Comparison of ENCODE assay signal across 8 cellular contexts in the genomic region with DNA sequence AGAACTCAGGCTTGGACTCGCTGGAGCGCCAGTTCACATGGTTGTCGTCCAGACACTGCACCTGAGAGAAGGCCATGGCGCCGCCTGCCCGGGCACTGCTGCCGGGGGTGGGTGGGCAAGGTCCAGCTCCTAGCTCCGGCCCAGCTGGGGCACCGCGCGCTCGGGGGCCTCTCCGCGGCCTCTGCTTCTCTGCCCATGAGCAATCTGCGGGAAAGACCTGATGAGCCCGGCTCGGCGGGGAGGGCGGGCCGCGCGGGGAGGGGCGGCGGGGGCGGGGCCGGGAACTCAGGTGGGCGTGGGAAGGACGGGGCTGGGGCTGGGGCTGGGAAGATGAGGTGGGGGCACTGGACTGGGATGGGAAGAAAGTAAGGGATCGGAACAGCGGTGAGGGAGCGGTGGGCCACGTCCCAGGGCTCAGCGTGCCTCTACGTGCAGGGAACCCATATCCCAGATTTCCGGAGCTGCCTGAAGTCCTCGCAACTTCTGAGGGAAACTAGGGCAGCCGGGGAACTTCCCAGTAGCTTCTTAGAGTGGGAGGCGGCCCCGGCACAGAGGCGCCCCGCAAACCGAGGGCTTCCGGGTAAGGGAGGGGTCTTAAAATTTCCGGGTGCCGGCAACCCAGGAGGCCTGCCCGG. TPM values are rescaled to one million over a fixed set of nuclear protein-coding genes. Genes with fewer than 3 reads are reported as not detected.
DNase-seq lines count a peak whose midpoint lies in the region; ATAC-seq and TF ChIP-seq lines count a peak whose summit lies in the region.

No MANE protein-coding gene starts in this region.

- H3K4me2 ChIP-seq in mesenchymal stem cell (ENCODE audit: low read length, poor library complexity, severe bottlenecking) = peak overlapping the region; percentile 86

- peak overlapping the region; percentile 86 for H3K9ac ChIP-seq in mesenchymal stem cell (ENCODE audit: low read length)

- peak overlapping the region; percentile 73 for H4K91ac ChIP-seq in mesenchymal stem cell (ENCODE audit: low read length)

- no peak overlapping the region for H2BK5ac ChIP-seq in mesenchymal stem cell (ENCODE audit: low read depth, low read length, poor library complexity, severe bottlenecking)

- H2BK15ac ChIP-seq in mesenchymal stem cell (ENCODE audit: low read depth, poor library complexity, severe bottlenecking) = peak overlapping the region; percentile 77

- peak; percentile 50 for DNase-seq in Right ventricle myocardium inferior (ENCODE audit: missing footprints)
- no peak for DNase-seq in cardiac septum (ENCODE audit: low spot score)
- DNase-seq in HT1080 (ENCODE audit: low read depth) = peak; percentile 33
- peak; percentile 52 for DNase-seq in activated CD4-positive, CD25-positive, alpha-beta regulatory T cell treated with anti-CD3 and anti-CD28 coated beads, Interleukin-2, amount 50 U/mL, for 72 hours
- DNase-seq in coronary artery (ENCODE audit: low spot score) = no peak
- DNase-seq in mesenchymal stem cell = peak; percentile 63
- peak; percentile 34 for DNase-seq in stimulated activated CD8-positive, alpha-beta memory T cell treated with anti-CD3 and anti-CD28 coated beads, Interleukin-4, amount 100 ng/mL, for 24 hours (ENCODE audit: low read depth)

- peak overlapping the region; percentile 70 for H2AFZ ChIP-seq in mesenchymal stem cell (ENCODE audit: low read depth, low read length)

- WGBS in mesenchymal stem cell = 2% methylated on average over 32 of the region's 46 CpGs

- H2BK120ac ChIP-seq in mesenchymal stem cell (ENCODE audit: low read depth, low read length) = peak overlapping the region; percentile 39

- peak overlapping the region in 1 of 2 experiments; percentile 45 for H2BK12ac ChIP-seq in mesenchymal stem cell (ENCODE audit: low read length in 2 of 2)

- no peaks in the 10 kb centered on the region for H3K9me3 ChIP-seq in mesenchymal stem cell (ENCODE audit: control insufficient read depth, low read length)

- H3K23ac ChIP-seq in mesenchymal stem cell (ENCODE audit: low read length in 2 of 2) = no peak overlapping the region

- peak overlapping the region in 1 of 2 experiments; percentile 79 for H3K4ac ChIP-seq in mesenchymal stem cell (ENCODE audit: low read depth in 1 of 2, low read length in 2 of 2)

- H3K27ac ChIP-seq in coronary artery = peak overlapping the region; percentile 69 to 78
- H3K27ac ChIP-seq in mesenchymal stem cell (ENCODE audit: low read length, poor library complexity, severe bottlenecking) = peak overlapping the region; percentile 32

- TF ChIP-seq CTCF in coronary artery (IDR thresholded peaks at IDR 0.05) = no peak

- H3K36me3 ChIP-seq in mesenchymal stem cell (ENCODE audit: control insufficient read depth in 1 of 2, insufficient read depth in 2 of 2, low read depth in 1 of 2, low read length in 2 of 2) = peaks cover 3 to 17% of the 10 kb centered on the region in 2 experiments

- H2AK5ac ChIP-seq in mesenchymal stem cell (ENCODE audit: low read length, severe bottlenecking) = no peak overlapping the region

- peaks cover 24% of the 10 kb centered on the region for H3K79me1 ChIP-seq in mesenchymal stem cell (replicated peaks; ENCODE audit: low read length, poor library complexity, severe bottlenecking)

- peak overlapping the region; percentile 23 to 82 for H3K18ac ChIP-seq in mesenchymal stem cell (ENCODE audit: low read depth in 1 of 2, low read length in 2 of 2)

- intact Hi-C loops in Right ventricle myocardium inferior (cut with DNase I) = no loop called here
- intact Hi-C loops in cardiac septum (cut with DNase I) = no loop called here

- H3K4me3 ChIP-seq in coronary artery = peak overlapping the region; percentile 74
- H3K4me3 ChIP-seq in mesenchymal stem cell (ENCODE audit: insufficient read depth in 1 of 2, low read depth in 1 of 2, low read length in 2 of 2) = peak overlapping the region; percentile 64 to 77

- peak overlapping the region; percentile 87 for H4K8ac ChIP-seq in mesenchymal stem cell (ENCODE audit: low read length)

- no peaks in the 10 kb centered on the region for H3K27me3 ChIP-seq in mesenchymal stem cell (ENCODE audit: control insufficient read depth in 1 of 2, insufficient read depth in 1 of 2, low read length in 2 of 2)

- H3K14ac ChIP-seq in mesenchymal stem cell (ENCODE audit: low read length in 2 of 2) = peak overlapping the region in 1 of 2 experiments; percentile 69

- ATAC-seq in Right ventricle myocardium inferior = no peak
- ATAC-seq in GM21526 (IDR thresholded peaks at IDR 0.05; ENCODE audit: low FRiP score, unreplicated experiment) = no peak

- H3K4me1 ChIP-seq in mesenchymal stem cell (ENCODE audit: control insufficient read depth, insufficient read depth, low read depth, low read length) = peaks cover 51% of the 10 kb centered on the region

RNA-seq across cellular contexts. Expression of a gene that starts 0.5 kb away (rescaled TPM):
- total RNA-seq in Right ventricle myocardium inferior (2.7 TPM), cardiac septum (2.5 TPM)
- total RNA-seq in HT1080 (2014; rRNA removed; shearing (Covaris generic)) = 20.2 and 21.0 TPM in 2 replicates
- polyA plus RNA-seq in HT1080 (2015; cell fraction: cytosol; rRNA removed) = 14.7 and 15.5 TPM in 2 replicates
- polyA plus RNA-seq in HT1080 (2015; cell fraction: nucleus; rRNA removed) = 34.1 and 36.8 TPM in 2 replicates
- polyA plus RNA-seq in mesenchymal stem cell (2013, experiment 1 of 2) = 2.9 TPM
- polyA plus RNA-seq in mesenchymal stem cell (2013, experiment 2 of 2) = 2.8 TPM

RNA-seq across cellular contexts. Expression of a gene that starts 42.7 kb away (rescaled TPM):
- total RNA-seq in Right ventricle myocardium inferior (2.0 TPM), cardiac septum (2.9 TPM)
- total RNA-seq in HT1080 (2014; rRNA removed; shearing (Covaris generic)) = 0.11 and 0.23 TPM in 2 replicates
- polyA plus RNA-seq in HT1080 (2015; cell fraction: cytosol; rRNA removed) = 0.05 and 0.51 TPM in 2 replicates
- polyA plus RNA-seq in HT1080 (2015; cell fraction: nucleus; rRNA removed) = 0.34 and 0.49 TPM in 2 replicates
- polyA plus RNA-seq in mesenchymal stem cell (2013, experiment 1 of 2) = 0.12 TPM
- polyA plus RNA-seq in mesenchymal stem cell (2013, experiment 2 of 2) = 0.08 TPM

RNA-seq across cellular contexts. Expression of a gene that starts 52.1 kb away (rescaled TPM):
- total RNA-seq in Right ventricle myocardium inferior (not detected), cardiac septum (0.13 TPM)
- total RNA-seq in HT1080 (2014; rRNA removed; shearing (Covaris generic)) = not detected in 2 replicates
- 0.03 TPM in 1 of 2 replicates, not detected in the other for polyA plus RNA-seq in HT1080 (2015; cell fraction: cytosol; rRNA removed)
- polyA plus RNA-seq in HT1080 (2015; cell fraction: nucleus; rRNA removed) = 0.12 TPM in 1 of 2 replicates, not detected in the other
- 0.03 TPM for polyA plus RNA-seq in mesenchymal stem cell (2013, experiment 1 of 2)
- not detected for polyA plus RNA-seq in mesenchymal stem cell (2013, experiment 2 of 2)

Comparison
In these comparisons a context has a peak if more than half of its experiments do, and no peak if none do; other contexts are left out.
1. DNase-seq: peak in Right ventricle myocardium inferior (single experiment), HT1080 (single experiment), activated CD4-positive, CD25-positive, alpha-beta regulatory T cell treated with anti-CD3 and anti-CD28 coated beads, Interleukin-2, amount 50 U/mL, for 72 hours (single experiment), mesenchymal stem cell (single experiment) and stimulated activated CD8-positive, alpha-beta memory T cell treated with anti-CD3 and anti-CD28 coated beads, Interleukin-4, amount 100 ng/mL, for 24 hours (single experiment); none in cardiac septum (single experiment) and coronary artery (single experiment).